34 cellular contexts compared by ENCODE assay signal in the genomic region with DNA sequence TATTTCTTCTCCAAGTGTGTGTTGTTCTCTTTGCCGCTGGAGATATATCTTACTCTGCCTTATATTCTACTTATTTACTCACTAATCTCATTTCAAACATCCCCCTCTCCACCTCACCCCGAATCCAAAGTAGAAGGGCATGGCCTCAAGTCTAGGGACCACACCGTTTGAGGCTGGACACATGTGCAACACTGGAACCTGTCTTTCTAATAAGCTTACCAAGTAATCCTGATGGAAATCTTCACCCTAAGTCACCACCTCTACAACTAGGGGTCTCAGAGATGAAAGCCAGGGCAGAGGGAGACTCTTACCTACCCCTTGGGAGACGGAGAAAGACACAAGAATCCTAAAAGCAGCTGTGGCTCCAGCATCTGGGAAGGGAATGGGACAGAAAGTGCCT. TPM values are rescaled to one million over a fixed set of nuclear protein-coding genes. Genes with fewer than 3 reads are reported as not detected.
"Had no signal": no experiment of that assay in that cellular context is flagged by ENCODE, and none has a peak within 500 bp of the region (broad histone marks: within the 10 kb centered on the region; RNA-seq: fewer than 3 reads in every experiment).

No MANE protein-coding gene starts in this region.

- H3K27ac Mint-ChIP-seq: activated B cell treated with CpG ODN at 0.5 μM for 24 hours; activated CD4-positive, alpha-beta memory T cell treated with anti-CD3 and anti-CD28 coated beads, Interleukin-2, amount 10 ng/mL, durations not matched to agents 7 days and 5 days; activated CD8-positive, alpha-beta memory T cell treated with anti-CD3 and anti-CD28 coated beads, Interleukin-2, amount 10 ng/mL, durations not matched to agents 7 days and 5 days; activated naive CD4-positive, alpha-beta T cell treated with anti-CD3 and anti-CD28 coated beads, Interleukin-2, amount 50 U/mL, for 24 hours; activated naive CD8-positive, alpha-beta T cell treated with anti-CD3 and anti-CD28 coated beads, Interleukin-2, amount 10 ng/mL, durations not matched to agents 7 days and 5 days; T-helper 1 cell treated with Interleukin-12 subunit alpha and Interleukin-12 subunit beta and Interleukin-4 antibody, amounts not matched to agents 30 μg/mL and 1 μg/mL, for 36 hours; T-helper 2 cell treated with Interferon-gamma antibody and Interleukin-4, amounts not matched to agents 5 μg/mL and 100 μg/mL, for 36 hours had no signal

- H3K36me3 ChIP-seq: ascending aorta, MG63, SJSA1 had no signal

- H3K27me3 ChIP-seq: ascending aorta, Peyer's patch had no signal

- H3K27ac ChIP-seq: ascending aorta, Peyer's patch, SJSA1 had no signal

- H3K4me3 ChIP-seq: ascending aorta, MG63, Peyer's patch, SJSA1 had no signal

- ATAC-seq: activated CD8-positive, alpha-beta memory T cell treated with anti-CD3 and anti-CD28 coated beads, Interleukin-2, amount 10 ng/mL, durations not matched to agents 7 days and 5 days; PC-3 had no signal

- H3K9me3 ChIP-seq: ascending aorta, MG63, Peyer's patch, SJSA1, SK-N-SH had no signal

- H3K4me3 Mint-ChIP-seq: activated B cell treated with CpG ODN at 0.5 μM for 24 hours; activated CD4-positive, alpha-beta memory T cell treated with anti-CD3 and anti-CD28 coated beads, Interleukin-2, amount 10 ng/mL, durations not matched to agents 7 days and 5 days; activated CD8-positive, alpha-beta memory T cell treated with anti-CD3 and anti-CD28 coated beads, Interleukin-2, amount 10 ng/mL, durations not matched to agents 7 days and 5 days; activated naive CD4-positive, alpha-beta T cell treated with anti-CD3 and anti-CD28 coated beads, Interleukin-2, amount 50 U/mL, for 24 hours; activated naive CD8-positive, alpha-beta T cell treated with anti-CD3 and anti-CD28 coated beads, Interleukin-2, amount 10 ng/mL, durations not matched to agents 7 days and 5 days; T-helper 1 cell treated with Interleukin-12 subunit alpha and Interleukin-12 subunit beta and Interleukin-4 antibody, amounts not matched to agents 30 μg/mL and 1 μg/mL, for 36 hours; T-helper 2 cell treated with Interferon-gamma antibody and Interleukin-4, amounts not matched to agents 5 μg/mL and 100 μg/mL, for 36 hours had no signal

- H3K9me3 Mint-ChIP-seq: activated B cell treated with CpG ODN at 0.5 μM for 24 hours; activated CD4-positive, alpha-beta memory T cell treated with anti-CD3 and anti-CD28 coated beads, Interleukin-2, amount 10 ng/mL, durations not matched to agents 7 days and 5 days; activated naive CD4-positive, alpha-beta T cell treated with anti-CD3 and anti-CD28 coated beads, Interleukin-2, amount 50 U/mL, for 24 hours; activated naive CD8-positive, alpha-beta T cell treated with anti-CD3 and anti-CD28 coated beads, Interleukin-2, amount 10 ng/mL, durations not matched to agents 7 days and 5 days; T-helper 1 cell treated with Interleukin-12 subunit alpha and Interleukin-12 subunit beta and Interleukin-4 antibody, amounts not matched to agents 30 μg/mL and 1 μg/mL, for 36 hours; T-helper 2 cell treated with Interferon-gamma antibody and Interleukin-4, amounts not matched to agents 5 μg/mL and 100 μg/mL, for 36 hours had no signal

- DNase-seq: activated B cell treated with CpG ODN at 0.5 μM for 24 hours; activated CD4-positive, alpha-beta memory T cell treated with anti-CD3 and anti-CD28 coated beads, Interleukin-2, amount 10 ng/mL, durations not matched to agents 7 days and 5 days; activated CD4-positive, alpha-beta T cell treated with anti-CD3 and anti-CD28 coated beads for 4 hours; activated CD4-positive, CD25-positive, alpha-beta regulatory T cell treated with anti-CD3 and anti-CD28 coated beads, Interleukin-2, amount 50 U/mL, for 72 hours; activated CD8-positive, alpha-beta memory T cell treated with anti-CD3 and anti-CD28 coated beads for 24 hours; activated CD8-positive, alpha-beta memory T cell treated with anti-CD3 and anti-CD28 coated beads, Interleukin-2, amount 10 ng/mL, durations not matched to agents 7 days and 5 days; activated CD8-positive, alpha-beta memory T cell treated with anti-CD3 and anti-CD28 coated beads, Interleukin-2, amount 50 U/mL, for 48 hours; activated effector memory CD4-positive, alpha-beta T cell treated with Interleukin-2 at 50 U/mL for 16 hours; activated naive CD4-positive, alpha-beta T cell; activated naive CD8-positive, alpha-beta T cell treated with anti-CD3 and anti-CD28 coated beads, Interleukin-2, amount 10 ng/mL, durations not matched to agents 7 days and 5 days; activated T-cell treated with anti-CD3 and anti-CD28 coated beads, Interleukin-2, amount 50 U/mL, for 48 hours; amygdala; Karpas-422; KBM-7; MG63; NCI-H1048; NCI-H1436 treated with DMSO at 0.1 percent for 48 hours; NCI-H1694 treated with DMSO at 0.1 percent for 48 hours; NCI-H2029 treated with DMSO at 0.1 percent for 48 hours; NCI-H2107; NCI-H2171; NCI-H446; NCI-H69; NK-92 treated with Interleukin-12 subunit alpha and Interleukin-12 subunit beta, amount 100 ng/mL, for 24 hours; PC-3; Peyer's patch; RPMI8226; SHP77 treated with DMSO at 0.1 percent for 48 hours; SK-N-SH had no signal

- H3K36me3 Mint-ChIP-seq: activated CD8-positive, alpha-beta memory T cell treated with anti-CD3 and anti-CD28 coated beads, Interleukin-2, amount 10 ng/mL, durations not matched to agents 7 days and 5 days; activated naive CD8-positive, alpha-beta T cell treated with anti-CD3 and anti-CD28 coated beads, Interleukin-2, amount 10 ng/mL, durations not matched to agents 7 days and 5 days had no signal

- H3K4me1 ChIP-seq: ascending aorta, Peyer's patch, SJSA1 had no signal

RNA-seq across cellular contexts. Expression of gene PROM1, which starts 6.0 kb away (rescaled TPM):
- total RNA-seq: activated B cell treated with CpG ODN at 0.5 μM for 24 hours; activated CD4-positive, alpha-beta memory T cell treated with anti-CD3 and anti-CD28 coated beads, Interleukin-2, amount 10 ng/mL, durations not matched to agents 7 days and 5 days; activated CD8-positive, alpha-beta memory T cell treated with anti-CD3 and anti-CD28 coated beads, Interleukin-2, amount 10 ng/mL, durations not matched to agents 7 days and 5 days; activated naive CD8-positive, alpha-beta T cell treated with anti-CD3 and anti-CD28 coated beads, Interleukin-2, amount 10 ng/mL, durations not matched to agents 7 days and 5 days; PC-3; SJSA1 had no signal
